Comparison of ENCODE assay signal across 2 cellular contexts in the genomic region with DNA sequence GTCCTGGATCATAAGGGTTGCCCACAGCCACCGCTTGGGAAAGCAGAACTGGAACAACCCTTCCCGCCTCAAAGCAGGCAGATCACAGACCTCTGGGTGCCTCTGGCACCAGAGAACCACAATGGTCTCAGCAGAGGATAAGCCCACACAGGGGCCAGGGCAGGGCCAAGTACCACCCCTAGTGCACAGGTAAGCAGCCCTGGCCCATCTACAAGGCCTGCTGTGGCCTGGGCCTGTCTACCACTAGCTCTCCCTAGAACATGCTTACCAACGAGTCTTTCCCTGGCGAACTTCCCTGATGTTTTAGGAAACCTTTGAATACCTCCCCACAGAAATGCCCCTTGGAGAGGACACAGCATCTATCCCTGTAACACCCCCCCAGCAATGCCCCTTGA.
TF ChIP-seq lines count a peak whose summit lies in the region.

No MANE protein-coding gene starts in this region.

TF ChIP-seq in HEK293, 187 proteins besides CTCF, POLR2A, EP300 and RAD21:
- TF ChIP-seq ZNF239 (tag by site-specific recombination; IDR thresholded peaks at IDR 0.05) (no peak), TRIM28 (IDR thresholded peaks at IDR 0.05; ENCODE audit: borderline replicate concordance, low read length) (no peak), GLIS1 (tag by site-specific recombination; IDR thresholded peaks at IDR 0.05) (peak; percentile 38; the same call in 1 of the 2 replicates)

TF ChIP-seq in H1, 55 proteins besides CTCF, POLR2A, EP300 and RAD21:
- no peak for TF ChIP-seq GABPA (IDR thresholded peaks at IDR 0.05; ENCODE audit: borderline replicate concordance, insufficient read depth, low read length)
- TF ChIP-seq SIX5 (IDR thresholded peaks at IDR 0.05; ENCODE audit: low read depth, low read length): no peak
- no peak for TF ChIP-seq SP4 (IDR thresholded peaks at IDR 0.05; ENCODE audit: low read length)
- TF ChIP-seq, protein P1, sequence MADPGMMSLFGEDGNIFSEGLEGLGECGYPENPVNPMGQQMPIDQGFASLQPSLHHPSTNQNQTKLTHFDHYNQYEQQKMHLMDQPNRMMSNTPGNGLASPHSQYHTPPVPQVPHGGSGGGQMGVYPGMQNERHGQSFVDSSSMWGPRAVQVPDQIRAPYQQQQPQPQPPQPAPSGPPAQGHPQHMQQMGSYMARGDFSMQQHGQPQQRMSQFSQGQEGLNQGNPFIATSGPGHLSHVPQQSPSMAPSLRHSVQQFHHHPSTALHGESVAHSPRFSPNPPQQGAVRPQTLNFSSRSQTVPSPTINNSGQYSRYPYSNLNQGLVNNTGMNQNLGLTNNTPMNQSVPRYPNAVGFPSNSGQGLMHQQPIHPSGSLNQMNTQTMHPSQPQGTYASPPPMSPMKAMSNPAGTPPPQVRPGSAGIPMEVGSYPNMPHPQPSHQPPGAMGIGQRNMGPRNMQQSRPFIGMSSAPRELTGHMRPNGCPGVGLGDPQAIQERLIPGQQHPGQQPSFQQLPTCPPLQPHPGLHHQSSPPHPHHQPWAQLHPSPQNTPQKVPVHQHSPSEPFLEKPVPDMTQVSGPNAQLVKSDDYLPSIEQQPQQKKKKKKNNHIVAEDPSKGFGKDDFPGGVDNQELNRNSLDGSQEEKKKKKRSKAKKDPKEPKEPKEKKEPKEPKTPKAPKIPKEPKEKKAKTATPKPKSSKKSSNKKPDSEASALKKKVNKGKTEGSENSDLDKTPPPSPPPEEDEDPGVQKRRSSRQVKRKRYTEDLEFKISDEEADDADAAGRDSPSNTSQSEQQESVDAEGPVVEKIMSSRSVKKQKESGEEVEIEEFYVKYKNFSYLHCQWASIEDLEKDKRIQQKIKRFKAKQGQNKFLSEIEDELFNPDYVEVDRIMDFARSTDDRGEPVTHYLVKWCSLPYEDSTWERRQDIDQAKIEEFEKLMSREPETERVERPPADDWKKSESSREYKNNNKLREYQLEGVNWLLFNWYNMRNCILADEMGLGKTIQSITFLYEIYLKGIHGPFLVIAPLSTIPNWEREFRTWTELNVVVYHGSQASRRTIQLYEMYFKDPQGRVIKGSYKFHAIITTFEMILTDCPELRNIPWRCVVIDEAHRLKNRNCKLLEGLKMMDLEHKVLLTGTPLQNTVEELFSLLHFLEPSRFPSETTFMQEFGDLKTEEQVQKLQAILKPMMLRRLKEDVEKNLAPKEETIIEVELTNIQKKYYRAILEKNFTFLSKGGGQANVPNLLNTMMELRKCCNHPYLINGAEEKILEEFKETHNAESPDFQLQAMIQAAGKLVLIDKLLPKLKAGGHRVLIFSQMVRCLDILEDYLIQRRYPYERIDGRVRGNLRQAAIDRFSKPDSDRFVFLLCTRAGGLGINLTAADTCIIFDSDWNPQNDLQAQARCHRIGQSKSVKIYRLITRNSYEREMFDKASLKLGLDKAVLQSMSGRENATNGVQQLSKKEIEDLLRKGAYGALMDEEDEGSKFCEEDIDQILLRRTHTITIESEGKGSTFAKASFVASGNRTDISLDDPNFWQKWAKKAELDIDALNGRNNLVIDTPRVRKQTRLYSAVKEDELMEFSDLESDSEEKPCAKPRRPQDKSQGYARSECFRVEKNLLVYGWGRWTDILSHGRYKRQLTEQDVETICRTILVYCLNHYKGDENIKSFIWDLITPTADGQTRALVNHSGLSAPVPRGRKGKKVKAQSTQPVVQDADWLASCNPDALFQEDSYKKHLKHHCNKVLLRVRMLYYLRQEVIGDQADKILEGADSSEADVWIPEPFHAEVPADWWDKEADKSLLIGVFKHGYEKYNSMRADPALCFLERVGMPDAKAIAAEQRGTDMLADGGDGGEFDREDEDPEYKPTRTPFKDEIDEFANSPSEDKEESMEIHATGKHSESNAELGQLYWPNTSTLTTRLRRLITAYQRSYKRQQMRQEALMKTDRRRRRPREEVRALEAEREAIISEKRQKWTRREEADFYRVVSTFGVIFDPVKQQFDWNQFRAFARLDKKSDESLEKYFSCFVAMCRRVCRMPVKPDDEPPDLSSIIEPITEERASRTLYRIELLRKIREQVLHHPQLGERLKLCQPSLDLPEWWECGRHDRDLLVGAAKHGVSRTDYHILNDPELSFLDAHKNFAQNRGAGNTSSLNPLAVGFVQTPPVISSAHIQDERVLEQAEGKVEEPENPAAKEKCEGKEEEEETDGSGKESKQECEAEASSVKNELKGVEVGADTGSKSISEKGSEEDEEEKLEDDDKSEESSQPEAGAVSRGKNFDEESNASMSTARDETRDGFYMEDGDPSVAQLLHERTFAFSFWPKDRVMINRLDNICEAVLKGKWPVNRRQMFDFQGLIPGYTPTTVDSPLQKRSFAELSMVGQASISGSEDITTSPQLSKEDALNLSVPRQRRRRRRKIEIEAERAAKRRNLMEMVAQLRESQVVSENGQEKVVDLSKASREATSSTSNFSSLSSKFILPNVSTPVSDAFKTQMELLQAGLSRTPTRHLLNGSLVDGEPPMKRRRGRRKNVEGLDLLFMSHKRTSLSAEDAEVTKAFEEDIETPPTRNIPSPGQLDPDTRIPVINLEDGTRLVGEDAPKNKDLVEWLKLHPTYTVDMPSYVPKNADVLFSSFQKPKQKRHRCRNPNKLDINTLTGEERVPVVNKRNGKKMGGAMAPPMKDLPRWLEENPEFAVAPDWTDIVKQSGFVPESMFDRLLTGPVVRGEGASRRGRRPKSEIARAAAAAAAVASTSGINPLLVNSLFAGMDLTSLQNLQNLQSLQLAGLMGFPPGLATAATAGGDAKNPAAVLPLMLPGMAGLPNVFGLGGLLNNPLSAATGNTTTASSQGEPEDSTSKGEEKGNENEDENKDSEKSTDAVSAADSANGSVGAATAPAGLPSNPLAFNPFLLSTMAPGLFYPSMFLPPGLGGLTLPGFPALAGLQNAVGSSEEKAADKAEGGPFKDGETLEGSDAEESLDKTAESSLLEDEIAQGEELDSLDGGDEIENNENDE (IDR thresholded peaks at IDR 0.05; ENCODE audit: insufficient replicate concordance, low read length): no peak
- TF ChIP-seq BACH1 (IDR thresholded peaks at IDR 0.05; ENCODE audit: low read length): no peak
- no peak for TF ChIP-seq RNF2 (IDR thresholded peaks at IDR 0.05; ENCODE audit: borderline replicate concordance, low read depth, low read length, missing control alignments, poor library complexity, severe bottlenecking)
- TF ChIP-seq HDAC2 (IDR thresholded peaks at IDR 0.05; ENCODE audit: borderline replicate concordance in 1 of 2, low read depth in 2 of 2, low read length in 2 of 2): no peak
- TF ChIP-seq, protein P2, sequence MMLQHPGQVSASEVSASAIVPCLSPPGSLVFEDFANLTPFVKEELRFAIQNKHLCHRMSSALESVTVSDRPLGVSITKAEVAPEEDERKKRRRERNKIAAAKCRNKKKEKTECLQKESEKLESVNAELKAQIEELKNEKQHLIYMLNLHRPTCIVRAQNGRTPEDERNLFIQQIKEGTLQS (IDR thresholded peaks at IDR 0.05; ENCODE audit: insufficient read depth, low read depth, low read length): no peak
- no peak for TF ChIP-seq KDM5A (IDR thresholded peaks at IDR 0.05; ENCODE audit: low read length)
- no peak for TF ChIP-seq EZH2 (IDR thresholded peaks at IDR 0.05; ENCODE audit: low read depth, low read length, severe bottlenecking)
- TF ChIP-seq TBP (IDR thresholded peaks at IDR 0.05; ENCODE audit: low read depth, low read length): no peak
- TF ChIP-seq BRCA1 (IDR thresholded peaks at IDR 0.05; ENCODE audit: low read depth, low read length): no peak
- TF ChIP-seq MAFK (IDR thresholded peaks at IDR 0.05; ENCODE audit: low read depth, low read length): no peak
- TF ChIP-seq, protein P3, sequence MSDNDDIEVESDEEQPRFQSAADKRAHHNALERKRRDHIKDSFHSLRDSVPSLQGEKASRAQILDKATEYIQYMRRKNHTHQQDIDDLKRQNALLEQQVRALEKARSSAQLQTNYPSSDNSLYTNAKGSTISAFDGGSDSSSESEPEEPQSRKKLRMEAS (IDR thresholded peaks at IDR 0.05): no peak
